ENCODE assay signal across 24 cellular contexts in genomic region chr5:82586176-82586575, GRCh38.
DNase-seq lines count a peak whose midpoint lies in the region; ATAC-seq and TF ChIP-seq lines count a peak whose summit lies in the region.
"Had no signal": no experiment of that assay in that cellular context is flagged by ENCODE, and none has a peak within 500 bp of the region (broad histone marks: within the 10 kb centered on the region; RNA-seq: fewer than 3 reads in every experiment).

No MANE protein-coding gene starts in this region.

- H2AFZ ChIP-seq in hepatocyte: peak overlapping the region; percentile 21

- H3K36me3 ChIP-seq in cardiac muscle cell (no peaks in the 10 kb centered on the region), left ventricle myocardium inferior (no peaks in the 10 kb centered on the region), hepatocyte (replicated peaks; ENCODE audit: insufficient read depth, low read depth) (no peaks in the 10 kb centered on the region), mucosa of rectum (ENCODE audit: control insufficient read depth in 2 of 2, insufficient read depth in 2 of 2, low read length in 2 of 2) (no peaks in the 10 kb centered on the region), thyroid gland (no peaks in the 10 kb centered on the region)
- no peaks in the 10 kb centered on the region for H3K36me3 ChIP-seq in effector memory CD4-positive, alpha-beta T cell (ENCODE audit: control insufficient read depth, insufficient read depth, low read length)
- H3K36me3 ChIP-seq: adrenal gland, stomach, upper lobe of right lung had no signal

- TF ChIP-seq CTCF in cardiac muscle cell (IDR thresholded peaks at IDR 0.05; ENCODE audit: low read depth, low read length) (no peak), left ventricle myocardium inferior (IDR thresholded peaks at IDR 0.05; ENCODE audit: borderline replicate concordance) (no peak), hepatocyte (IDR thresholded peaks at IDR 0.05; ENCODE audit: poor library complexity) (no peak), thyroid gland (IDR thresholded peaks at IDR 0.05) (no peak)

- peak overlapping the region; percentile 59 for H3K4me2 ChIP-seq in hepatocyte

- peak overlapping the region; percentile 10 to 45 for H3K9ac ChIP-seq in mucosa of rectum (ENCODE audit: low read depth in 1 of 2, low read length in 2 of 2)

- H3K4me3 ChIP-seq in cardiac muscle cell (no peak overlapping the region), left ventricle myocardium inferior (no peak overlapping the region), hepatocyte (no peak overlapping the region), mucosa of rectum (ENCODE audit: low read length in 2 of 2) (peak overlapping the region; percentile 33 to 37), thyroid gland (replicated peaks in 1 of 3) (no peak overlapping the region)
- H3K4me3 ChIP-seq in effector memory CD4-positive, alpha-beta T cell (ENCODE audit: insufficient read depth, low read depth, low read length, poor library complexity, severe bottlenecking): no peak overlapping the region
- H3K4me3 ChIP-seq: adrenal gland, stomach, upper lobe of right lung had no signal

- H3K4me1 ChIP-seq in cardiac muscle cell (ENCODE audit: low read depth): peaks cover 11% of the 10 kb centered on the region
- H3K4me1 ChIP-seq in left ventricle myocardium inferior: no peaks in the 10 kb centered on the region
- peaks cover 21% of the 10 kb centered on the region for H3K4me1 ChIP-seq in hepatocyte (ENCODE audit: insufficient read depth)
- peaks cover 0 to 10% of the 10 kb centered on the region in 2 donors for H3K4me1 ChIP-seq in mucosa of rectum (ENCODE audit: control insufficient read depth in 2 of 2, insufficient read depth in 2 of 2, low read length in 2 of 2)
- H3K4me1 ChIP-seq in effector memory CD4-positive, alpha-beta T cell (ENCODE audit: control insufficient read depth, insufficient read depth, low read length, poor library complexity, severe bottlenecking): no peaks in the 10 kb centered on the region
- no peaks in the 10 kb centered on the region for H3K4me1 ChIP-seq in thyroid gland
- H3K4me1 ChIP-seq: adrenal gland, stomach, upper lobe of right lung had no signal

- peak; percentile 19 to 44 for DNase-seq in cardiac muscle cell (ENCODE audit: low read depth in 1 of 2, low spot score in 1 of 2)
- DNase-seq in left ventricle myocardium inferior: no peak
- DNase-seq in hepatocyte (ENCODE audit: low spot score): peak; percentile 16
- no peak for DNase-seq in effector memory CD4-positive, alpha-beta T cell
- no peak for DNase-seq in thyroid gland
- no peak for DNase-seq in NCI-H2171 (lab: John Stamatoyannopoulos, UW)
- DNase-seq: 8988T; activated CD4-positive, CD25-positive, alpha-beta regulatory T cell treated with anti-CD3 and anti-CD28 coated beads, Interleukin-2, amount 50 U/mL, for 72 hours; activated CD8-positive, alpha-beta T cell treated with anti-CD3 and anti-CD28 coated beads, Interleukin-2, amount 10 ng/mL, durations not matched to agents 7 days and 5 days; activated T-cell treated with anti-CD3 and anti-CD28 coated beads for 4 hours; adrenal gland; CD4-positive, alpha-beta T cell; kidney glomerular epithelial cell; NCI-H1105; NCI-H2029; NCI-H446; NCI-H82; posterior cingulate gyrus; SIG-M5; stomach; upper lobe of right lung had no signal

- H4K20me1 ChIP-seq in hepatocyte (ENCODE audit: insufficient read depth, poor library complexity, severe bottlenecking): no peaks in the 10 kb centered on the region

- H3K27me3 ChIP-seq in cardiac muscle cell (no peaks in the 10 kb centered on the region), left ventricle myocardium inferior (ENCODE audit: low read depth) (no peaks in the 10 kb centered on the region), hepatocyte (no peaks in the 10 kb centered on the region), mucosa of rectum (ENCODE audit: control insufficient read depth in 2 of 2, insufficient read depth in 2 of 2, low read length in 2 of 2) (no peaks in the 10 kb centered on the region), thyroid gland (no peaks in the 10 kb centered on the region)
- H3K27me3 ChIP-seq in effector memory CD4-positive, alpha-beta T cell (replicated peaks; ENCODE audit: control insufficient read depth, insufficient read depth, low read length, poor library complexity, severe bottlenecking): no peaks in the 10 kb centered on the region
- H3K27me3 ChIP-seq: adrenal gland, stomach, upper lobe of right lung had no signal

- H3K9me2 ChIP-seq in hepatocyte (replicated peaks; ENCODE audit: insufficient read depth): no peaks in the 10 kb centered on the region

- intact Hi-C loops in left ventricle myocardium inferior (cut with micrococcal nuclease): no loop called here
- intact Hi-C loops in thyroid gland (cut with DNase I): no loop called here

- WGBS in hepatocyte (ENCODE audit: low lambda C conversion rate, missing lambda C conversion rate): 71% methylated on average over 2 of the region's 2 CpGs
- 77 to 89% methylated on average over 2 of the region's 2 CpGs for WGBS in thyroid gland, 2 donors

- no peaks in the 10 kb centered on the region for H3K79me2 ChIP-seq in hepatocyte

- H3K9me3 ChIP-seq in cardiac muscle cell (ENCODE audit: low read depth) (no peaks in the 10 kb centered on the region), left ventricle myocardium inferior (replicated peaks) (peaks cover 28% of the 10 kb centered on the region), hepatocyte (ENCODE audit: low read depth) (no peaks in the 10 kb centered on the region), mucosa of rectum (ENCODE audit: control insufficient read depth in 2 of 2, low read length in 2 of 2) (no peaks in the 10 kb centered on the region), thyroid gland (no peaks in the 10 kb centered on the region)
- no peaks in the 10 kb centered on the region for H3K9me3 ChIP-seq in effector memory CD4-positive, alpha-beta T cell (ENCODE audit: control insufficient read depth, low read length)
- H3K9me3 ChIP-seq: upper lobe of right lung had no signal

- no peak for ATAC-seq in HG03378 (IDR thresholded peaks at IDR 0.05; ENCODE audit: unreplicated experiment)
- ATAC-seq: activated CD8-positive, alpha-beta T cell treated with anti-CD3 and anti-CD28 coated beads, Interleukin-2, amount 10 ng/mL, durations not matched to agents 7 days and 5 days; natural killer cell treated with Interleukin-12 subunit alpha and Interleukin-12 subunit beta and Interleukin-15 and Interleukin-18, amount 100 ng/mL, for 72 hours; upper lobe of right lung had no signal

- H3K27ac ChIP-seq in cardiac muscle cell (peak overlapping the region; percentile 66), left ventricle myocardium inferior (replicated peaks) (no peak overlapping the region), hepatocyte (peak overlapping the region; percentile 83), mucosa of rectum (ENCODE audit: low read depth in 2 of 2, low read length in 2 of 2) (peak overlapping the region; percentile 59 to 71), thyroid gland (no peak overlapping the region)
- H3K27ac ChIP-seq in effector memory CD4-positive, alpha-beta T cell (ENCODE audit: insufficient read depth, low read length, poor library complexity, severe bottlenecking): no peak overlapping the region
- H3K27ac ChIP-seq: adrenal gland, stomach, upper lobe of right lung had no signal

- no peak for TF ChIP-seq POLR2A in thyroid gland (IDR thresholded peaks at IDR 0.05)

Comparison
In these comparisons a context has a peak if more than half of its experiments do, and no peak if none do; other contexts are left out.
1. DNase-seq: peak in cardiac muscle cell (2 of 2) and hepatocyte (single experiment); none in left ventricle myocardium inferior (single experiment), effector memory CD4-positive, alpha-beta T cell (0 of 3), thyroid gland (0 of 2) and NCI-H2171 (single experiment).
2. H3K27ac ChIP-seq: peak in cardiac muscle cell (single experiment), hepatocyte (single experiment) and mucosa of rectum (2 of 2); none in left ventricle myocardium inferior (single experiment), effector memory CD4-positive, alpha-beta T cell (single experiment) and thyroid gland (0 of 3).
3. H3K4me3 ChIP-seq: peak in mucosa of rectum (2 of 2); none in cardiac muscle cell (single experiment), left ventricle myocardium inferior (single experiment), hepatocyte (single experiment), effector memory CD4-positive, alpha-beta T cell (single experiment) and thyroid gland (0 of 3).